ENCODE assay signal across 1 cellular context in genomic region chr13:44815507-44816074, GRCh38.
TF ChIP-seq lines count a peak whose summit lies in the region.

No MANE protein-coding gene starts in this region.

TF ChIP-seq in HepG2, 621 proteins besides CTCF, POLR2A, EP300 and RAD21 (continued from another document and continues in another):
- TF ChIP-seq SIX4 (CRISPR knock-in tag; IDR thresholded peaks at IDR 0.05) (no peak), GATAD2A (CRISPR knock-in tag; IDR thresholded peaks at IDR 0.05) (peak; percentile 51; the same call in 1 of the 2 replicates), NR2F1 (CRISPR knock-in tag; IDR thresholded peaks at IDR 0.05) (peak in 1 of 2 experiments; percentile 25; a peak in 1 of 4 replicates), TRIM24 (CRISPR knock-in tag; IDR thresholded peaks at IDR 0.05) (0 out of 2 replicates have a peak, but pooled peaks have one; percentile 62), RBAK (CRISPR knock-in tag; IDR thresholded peaks at IDR 0.05) (peak; percentile 73), ZFX (CRISPR knock-in tag; IDR thresholded peaks at IDR 0.05; ENCODE audit: low read depth) (no peak), ZNF317 (CRISPR knock-in tag; IDR thresholded peaks at IDR 0.05) (peak; percentile 86), CENPX (CRISPR knock-in tag; IDR thresholded peaks at IDR 0.05) (no peak), HNRNPL (IDR thresholded peaks at IDR 0.05; ENCODE audit: low read depth, low read length) (no peak), ZFAT (CRISPR knock-in tag; conservative IDR thresholded peaks at IDR 0.05) (no peak), KLF12 (CRISPR knock-in tag; IDR thresholded peaks at IDR 0.05; ENCODE audit: borderline replicate concordance) (no peak), SKI (IDR thresholded peaks at IDR 0.05; ENCODE audit: partially characterized antibody) (peak; percentile 87), PAXIP1 (CRISPR knock-in tag; conservative IDR thresholded peaks at IDR 0.05) (no peak), RFXAP (CRISPR knock-in tag; IDR thresholded peaks at IDR 0.05; ENCODE audit: borderline replicate concordance) (no peak), ATAD3A (CRISPR knock-in tag; IDR thresholded peaks at IDR 0.05) (no peak), ZNF615 (CRISPR knock-in tag; IDR thresholded peaks at IDR 0.05; ENCODE audit: borderline replicate concordance) (no peak), JUN (CRISPR knock-in tag; IDR thresholded peaks at IDR 0.05) (no peak), IRF2 (CRISPR knock-in tag; IDR thresholded peaks at IDR 0.05) (no peak), ZNF530 (CRISPR knock-in tag; IDR thresholded peaks at IDR 0.05; ENCODE audit: low read depth) (no peak), ZZZ3 (CRISPR knock-in tag; IDR thresholded peaks at IDR 0.05; ENCODE audit: borderline replicate concordance) (no peak), NBN (conservative IDR thresholded peaks at IDR 0.05) (no peak), SSRP1 (CRISPR knock-in tag; IDR thresholded peaks at IDR 0.05) (no peak), ZNF577 (CRISPR knock-in tag; IDR thresholded peaks at IDR 0.05; ENCODE audit: borderline replicate concordance, low read depth) (no peak), ARID3A (IDR thresholded peaks at IDR 0.05; ENCODE audit: low read depth, low read length) (no peak), ZNF234 (CRISPR knock-in tag; conservative IDR thresholded peaks at IDR 0.05) (no peak), ZNF564 (CRISPR knock-in tag; IDR thresholded peaks at IDR 0.05) (no peak), IKZF1 (IDR thresholded peaks at IDR 0.05) (no peak), ASH2L (IDR thresholded peaks at IDR 0.05; ENCODE audit: insufficient read length, low read depth, low read length) (no peak), JUND (CRISPR knock-in tag; IDR thresholded peaks at IDR 0.05) (peak; percentile 40; the same call in 1 of the 2 replicates), ZNF724P (CRISPR knock-in tag; IDR thresholded peaks at IDR 0.05; ENCODE audit: borderline replicate concordance) (no peak), ATM (IDR thresholded peaks at IDR 0.05; ENCODE audit: borderline replicate concordance) (no peak), HMG20A (CRISPR knock-in tag; IDR thresholded peaks at IDR 0.05; ENCODE audit: borderline replicate concordance) (peak; percentile 28; the same call in 1 of the 2 replicates), ZNF567 (CRISPR knock-in tag; IDR thresholded peaks at IDR 0.05; ENCODE audit: borderline replicate concordance) (no peak), CEBPB (IDR thresholded peaks at IDR 0.05; ENCODE audit: borderline replicate concordance, low read depth, low read length) (peak; percentile 89)
- TF ChIP-seq, protein P1, sequence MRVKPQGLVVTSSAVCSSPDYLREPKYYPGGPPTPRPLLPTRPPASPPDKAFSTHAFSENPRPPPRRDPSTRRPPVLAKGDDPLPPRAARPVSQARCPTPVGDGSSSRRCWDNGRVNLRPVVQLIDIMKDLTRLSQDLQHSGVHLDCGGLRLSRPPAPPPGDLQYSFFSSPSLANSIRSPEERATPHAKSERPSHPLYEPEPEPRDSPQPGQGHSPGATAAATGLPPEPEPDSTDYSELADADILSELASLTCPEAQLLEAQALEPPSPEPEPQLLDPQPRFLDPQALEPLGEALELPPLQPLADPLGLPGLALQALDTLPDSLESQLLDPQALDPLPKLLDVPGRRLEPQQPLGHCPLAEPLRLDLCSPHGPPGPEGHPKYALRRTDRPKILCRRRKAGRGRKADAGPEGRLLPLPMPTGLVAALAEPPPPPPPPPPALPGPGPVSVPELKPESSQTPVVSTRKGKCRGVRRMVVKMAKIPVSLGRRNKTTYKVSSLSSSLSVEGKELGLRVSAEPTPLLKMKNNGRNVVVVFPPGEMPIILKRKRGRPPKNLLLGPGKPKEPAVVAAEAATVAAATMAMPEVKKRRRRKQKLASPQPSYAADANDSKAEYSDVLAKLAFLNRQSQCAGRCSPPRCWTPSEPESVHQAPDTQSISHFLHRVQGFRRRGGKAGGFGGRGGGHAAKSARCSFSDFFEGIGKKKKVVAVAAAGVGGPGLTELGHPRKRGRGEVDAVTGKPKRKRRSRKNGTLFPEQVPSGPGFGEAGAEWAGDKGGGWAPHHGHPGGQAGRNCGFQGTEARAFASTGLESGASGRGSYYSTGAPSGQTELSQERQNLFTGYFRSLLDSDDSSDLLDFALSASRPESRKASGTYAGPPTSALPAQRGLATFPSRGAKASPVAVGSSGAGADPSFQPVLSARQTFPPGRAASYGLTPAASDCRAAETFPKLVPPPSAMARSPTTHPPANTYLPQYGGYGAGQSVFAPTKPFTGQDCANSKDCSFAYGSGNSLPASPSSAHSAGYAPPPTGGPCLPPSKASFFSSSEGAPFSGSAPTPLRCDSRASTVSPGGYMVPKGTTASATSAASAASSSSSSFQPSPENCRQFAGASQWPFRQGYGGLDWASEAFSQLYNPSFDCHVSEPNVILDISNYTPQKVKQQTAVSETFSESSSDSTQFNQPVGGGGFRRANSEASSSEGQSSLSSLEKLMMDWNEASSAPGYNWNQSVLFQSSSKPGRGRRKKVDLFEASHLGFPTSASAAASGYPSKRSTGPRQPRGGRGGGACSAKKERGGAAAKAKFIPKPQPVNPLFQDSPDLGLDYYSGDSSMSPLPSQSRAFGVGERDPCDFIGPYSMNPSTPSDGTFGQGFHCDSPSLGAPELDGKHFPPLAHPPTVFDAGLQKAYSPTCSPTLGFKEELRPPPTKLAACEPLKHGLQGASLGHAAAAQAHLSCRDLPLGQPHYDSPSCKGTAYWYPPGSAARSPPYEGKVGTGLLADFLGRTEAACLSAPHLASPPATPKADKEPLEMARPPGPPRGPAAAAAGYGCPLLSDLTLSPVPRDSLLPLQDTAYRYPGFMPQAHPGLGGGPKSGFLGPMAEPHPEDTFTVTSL (CRISPR knock-in tag; IDR thresholded peaks at IDR 0.05; ENCODE audit: borderline replicate concordance): 0 out of 2 replicates have a peak, but pooled peaks have one; percentile 53
- TF ChIP-seq, protein P2, sequence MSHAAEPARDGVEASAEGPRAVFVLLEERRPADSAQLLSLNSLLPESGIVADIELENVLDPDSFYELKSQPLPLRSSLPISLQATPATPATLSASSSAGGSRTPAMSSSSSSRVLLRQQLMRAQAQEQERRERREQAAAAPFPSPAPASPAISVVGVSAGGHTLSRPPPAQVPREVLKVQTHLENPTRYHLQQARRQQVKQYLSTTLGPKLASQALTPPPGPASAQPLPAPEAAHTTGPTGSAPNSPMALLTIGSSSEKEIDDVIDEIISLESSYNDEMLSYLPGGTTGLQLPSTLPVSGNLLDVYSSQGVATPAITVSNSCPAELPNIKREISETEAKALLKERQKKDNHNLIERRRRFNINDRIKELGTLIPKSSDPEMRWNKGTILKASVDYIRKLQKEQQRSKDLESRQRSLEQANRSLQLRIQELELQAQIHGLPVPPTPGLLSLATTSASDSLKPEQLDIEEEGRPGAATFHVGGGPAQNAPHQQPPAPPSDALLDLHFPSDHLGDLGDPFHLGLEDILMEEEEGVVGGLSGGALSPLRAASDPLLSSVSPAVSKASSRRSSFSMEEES (CRISPR knock-in tag; IDR thresholded peaks at IDR 0.05): no peak
- TF ChIP-seq, protein P3, sequence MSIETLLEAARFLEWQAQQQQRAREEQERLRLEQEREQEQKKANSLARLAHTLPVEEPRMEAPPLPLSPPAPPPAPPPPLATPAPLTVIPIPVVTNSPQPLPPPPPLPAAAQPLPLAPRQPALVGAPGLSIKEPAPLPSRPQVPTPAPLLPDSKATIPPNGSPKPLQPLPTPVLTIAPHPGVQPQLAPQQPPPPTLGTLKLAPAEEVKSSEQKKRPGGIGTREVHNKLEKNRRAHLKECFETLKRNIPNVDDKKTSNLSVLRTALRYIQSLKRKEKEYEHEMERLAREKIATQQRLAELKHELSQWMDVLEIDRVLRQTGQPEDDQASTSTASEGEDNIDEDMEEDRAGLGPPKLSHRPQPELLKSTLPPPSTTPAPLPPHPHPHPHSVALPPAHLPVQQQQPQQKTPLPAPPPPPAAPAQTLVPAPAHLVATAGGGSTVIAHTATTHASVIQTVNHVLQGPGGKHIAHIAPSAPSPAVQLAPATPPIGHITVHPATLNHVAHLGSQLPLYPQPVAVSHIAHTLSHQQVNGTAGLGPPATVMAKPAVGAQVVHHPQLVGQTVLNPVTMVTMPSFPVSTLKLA (IDR thresholded peaks at IDR 0.05): no peak
- TF ChIP-seq, protein P4, sequence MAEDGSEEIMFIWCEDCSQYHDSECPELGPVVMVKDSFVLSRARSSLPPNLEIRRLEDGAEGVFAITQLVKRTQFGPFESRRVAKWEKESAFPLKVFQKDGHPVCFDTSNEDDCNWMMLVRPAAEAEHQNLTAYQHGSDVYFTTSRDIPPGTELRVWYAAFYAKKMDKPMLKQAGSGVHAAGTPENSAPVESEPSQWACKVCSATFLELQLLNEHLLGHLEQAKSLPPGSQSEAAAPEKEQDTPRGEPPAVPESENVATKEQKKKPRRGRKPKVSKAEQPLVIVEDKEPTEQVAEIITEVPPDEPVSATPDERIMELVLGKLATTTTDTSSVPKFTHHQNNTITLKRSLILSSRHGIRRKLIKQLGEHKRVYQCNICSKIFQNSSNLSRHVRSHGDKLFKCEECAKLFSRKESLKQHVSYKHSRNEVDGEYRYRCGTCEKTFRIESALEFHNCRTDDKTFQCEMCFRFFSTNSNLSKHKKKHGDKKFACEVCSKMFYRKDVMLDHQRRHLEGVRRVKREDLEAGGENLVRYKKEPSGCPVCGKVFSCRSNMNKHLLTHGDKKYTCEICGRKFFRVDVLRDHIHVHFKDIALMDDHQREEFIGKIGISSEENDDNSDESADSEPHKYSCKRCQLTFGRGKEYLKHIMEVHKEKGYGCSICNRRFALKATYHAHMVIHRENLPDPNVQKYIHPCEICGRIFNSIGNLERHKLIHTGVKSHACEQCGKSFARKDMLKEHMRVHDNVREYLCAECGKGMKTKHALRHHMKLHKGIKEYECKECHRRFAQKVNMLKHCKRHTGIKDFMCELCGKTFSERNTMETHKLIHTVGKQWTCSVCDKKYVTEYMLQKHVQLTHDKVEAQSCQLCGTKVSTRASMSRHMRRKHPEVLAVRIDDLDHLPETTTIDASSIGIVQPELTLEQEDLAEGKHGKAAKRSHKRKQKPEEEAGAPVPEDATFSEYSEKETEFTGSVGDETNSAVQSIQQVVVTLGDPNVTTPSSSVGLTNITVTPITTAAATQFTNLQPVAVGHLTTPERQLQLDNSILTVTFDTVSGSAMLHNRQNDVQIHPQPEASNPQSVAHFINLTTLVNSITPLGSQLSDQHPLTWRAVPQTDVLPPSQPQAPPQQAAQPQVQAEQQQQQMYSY (CRISPR knock-in tag; IDR thresholded peaks at IDR 0.05): no peak
- TF ChIP-seq, protein P5, sequence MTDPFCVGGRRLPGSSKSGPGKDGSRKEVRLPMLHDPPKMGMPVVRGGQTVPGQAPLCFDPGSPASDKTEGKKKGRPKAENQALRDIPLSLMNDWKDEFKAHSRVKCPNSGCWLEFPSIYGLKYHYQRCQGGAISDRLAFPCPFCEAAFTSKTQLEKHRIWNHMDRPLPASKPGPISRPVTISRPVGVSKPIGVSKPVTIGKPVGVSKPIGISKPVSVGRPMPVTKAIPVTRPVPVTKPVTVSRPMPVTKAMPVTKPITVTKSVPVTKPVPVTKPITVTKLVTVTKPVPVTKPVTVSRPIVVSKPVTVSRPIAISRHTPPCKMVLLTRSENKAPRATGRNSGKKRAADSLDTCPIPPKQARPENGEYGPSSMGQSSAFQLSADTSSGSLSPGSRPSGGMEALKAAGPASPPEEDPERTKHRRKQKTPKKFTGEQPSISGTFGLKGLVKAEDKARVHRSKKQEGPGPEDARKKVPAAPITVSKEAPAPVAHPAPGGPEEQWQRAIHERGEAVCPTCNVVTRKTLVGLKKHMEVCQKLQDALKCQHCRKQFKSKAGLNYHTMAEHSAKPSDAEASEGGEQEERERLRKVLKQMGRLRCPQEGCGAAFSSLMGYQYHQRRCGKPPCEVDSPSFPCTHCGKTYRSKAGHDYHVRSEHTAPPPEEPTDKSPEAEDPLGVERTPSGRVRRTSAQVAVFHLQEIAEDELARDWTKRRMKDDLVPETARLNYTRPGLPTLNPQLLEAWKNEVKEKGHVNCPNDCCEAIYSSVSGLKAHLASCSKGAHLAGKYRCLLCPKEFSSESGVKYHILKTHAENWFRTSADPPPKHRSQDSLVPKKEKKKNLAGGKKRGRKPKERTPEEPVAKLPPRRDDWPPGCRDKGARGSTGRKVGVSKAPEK (CRISPR knock-in tag; IDR thresholded peaks at IDR 0.05; ENCODE audit: borderline replicate concordance): no peak
